13 cellular contexts compared by ENCODE assay signal in the genomic region with DNA sequence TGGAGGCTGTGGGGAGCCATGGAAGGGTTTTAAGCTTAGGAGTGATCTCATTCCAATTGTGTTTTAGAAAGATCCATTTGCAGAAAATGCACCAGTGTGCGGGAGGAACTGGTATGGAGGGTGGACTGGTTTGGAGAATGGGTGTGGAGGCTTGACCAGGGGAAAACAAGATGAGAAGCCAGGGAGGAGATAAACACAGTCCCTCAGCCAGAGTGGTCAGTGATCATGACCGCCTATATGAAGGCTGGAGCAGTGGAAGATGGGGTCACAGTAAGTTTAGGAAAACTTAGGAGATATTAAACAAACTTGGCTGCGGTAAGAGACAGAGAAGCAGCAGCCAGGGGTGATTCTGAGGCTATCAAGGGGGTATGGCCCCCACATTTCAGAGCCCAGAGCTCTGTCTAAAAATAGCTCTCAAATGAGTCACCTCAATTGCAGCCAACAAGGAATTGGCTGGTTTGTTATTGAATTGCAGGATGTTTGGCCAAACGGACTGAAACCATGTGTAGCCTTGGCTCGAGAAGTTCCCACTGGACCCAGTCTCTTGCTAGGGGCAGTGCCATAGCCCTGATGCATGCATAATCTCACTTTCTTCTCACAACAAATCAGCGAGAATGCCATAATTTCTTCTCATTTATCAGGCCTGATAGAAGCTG.
A peak's percentile ranks its signal among the peaks of the same experiment; 100 is the strongest.
DNase-seq lines count a peak whose midpoint lies in the region; ATAC-seq, FAIRE-seq and TF ChIP-seq lines count a peak whose summit lies in the region.
"Had no signal": no experiment of that assay in that cellular context is flagged by ENCODE, and none has a peak within 500 bp of the region (broad histone marks: within the 10 kb centered on the region; RNA-seq: fewer than 3 reads in every experiment).

No MANE protein-coding gene starts in this region.

- DNase-seq in BJ (ENCODE audit: low read depth): peak; percentile 75
- peak; percentile 28 to 81 (median 67) for DNase-seq in adrenal gland
- DNase-seq in frontal cortex (ENCODE audit: low spot score in 2 of 2): peak; percentile 17 to 28
- DNase-seq in pancreas: peak in 1 of 6 donors; percentile 3
- DNase-seq in activated CD4-positive, CD25-positive, alpha-beta regulatory T cell (lab: John Stamatoyannopoulos, UW): no peak
- DNase-seq in NCI-H146 treated with DMSO at 0.1 percent for 48 hours (lab: John Stamatoyannopoulos, UW; ENCODE audit: unreplicated experiment): no peak
- DNase-seq in NCI-H187 treated with DMSO at 0.1 percent for 48 hours (lab: John Stamatoyannopoulos, UW): no peak
- DNase-seq: CD4-positive, CD25-positive, alpha-beta regulatory T cell; occipital lobe; SHP77 had no signal

- peaks cover 6 to 21% of the 10 kb centered on the region in 2 donors for H3K4me1 ChIP-seq in adrenal gland (replicated peaks in 1 of 2)
- no peaks in the 10 kb centered on the region for H3K4me1 ChIP-seq in pancreas

- TF ChIP-seq POLR2A in adrenal gland (IDR thresholded peaks at IDR 0.05): no peak

- peak in 3 of 4 donors; percentile 41 to 58 (median 44) for ATAC-seq in pancreas
- no peak for ATAC-seq in HG03457 (IDR thresholded peaks at IDR 0.05; ENCODE audit: unreplicated experiment)

- 39 to 43% (median 41%) methylated on average over 6 of the region's 6 CpGs for WGBS in adrenal gland, 4 donors
- WGBS in pancreas, 2 donors: 57 to 67% methylated on average over 6 of the region's 6 CpGs

- H3K27me3 ChIP-seq in BJ (ENCODE audit: control insufficient read depth, insufficient read depth, low read length) (no peaks in the 10 kb centered on the region), adrenal gland (no peaks in the 10 kb centered on the region), pancreas (no peaks in the 10 kb centered on the region)
- H3K27me3 ChIP-seq: cardiac muscle cell had no signal

- no peaks in the 10 kb centered on the region for H3K36me3 ChIP-seq in BJ (ENCODE audit: control insufficient read depth, insufficient read depth, low read length)
- H3K36me3 ChIP-seq in adrenal gland (replicated peaks in 1 of 2): no peaks in the 10 kb centered on the region
- H3K36me3 ChIP-seq in pancreas: no peaks in the 10 kb centered on the region
- H3K36me3 ChIP-seq: cardiac muscle cell had no signal

- FAIRE-seq in frontal cortex (lab: Jason Lieb, UNC): no peak
- no peak for FAIRE-seq in pancreas (lab: Jason Lieb, UNC)

- no peak for TF ChIP-seq CTCF in BJ (IDR thresholded peaks at IDR 0.05; ENCODE audit: insufficient read depth, low read depth, low read length)
- TF ChIP-seq CTCF in adrenal gland (IDR thresholded peaks at IDR 0.05): no peak
- TF ChIP-seq CTCF in pancreas (IDR thresholded peaks at IDR 0.05): no peak

- CTCF ChIA-PET in BJ (lab: Yijun Ruan, JAX): interaction anchor here (0.7 to 1.8 kb wide), 5 partner anchors 12 to 1944 kb away, joined by 3 to 5 read pairs (median 3); no protein-coding TSS in a partner anchor

- H3K27ac ChIP-seq in adrenal gland (no peak overlapping the region), pancreas (no peak overlapping the region)
- H3K27ac ChIP-seq: cardiac muscle cell, HL-60 had no signal

- no peak overlapping the region for H3K4me3 ChIP-seq in BJ (ENCODE audit: low read depth, low read length)
- no peak overlapping the region for H3K4me3 ChIP-seq in adrenal gland
- H3K4me3 ChIP-seq in pancreas: no peak overlapping the region
- H3K4me3 ChIP-seq: cardiac muscle cell had no signal

- no peaks in the 10 kb centered on the region for H3K9me3 ChIP-seq in adrenal gland (replicated peaks in 1 of 3)
- H3K9me3 ChIP-seq in pancreas: no peaks in the 10 kb centered on the region

- intact Hi-C loops in adrenal gland (cut with DNase I) (no loop called here), pancreas (cut with DNase I) (loop anchor here in 1 of 3 donors (10.0 kb wide), 1 partner anchor 64 kb away; no protein-coding TSS in a partner anchor)

- POLR2A ChIA-PET in BJ (lab: Charles Lee): interaction anchor here (0.5 kb wide), 1 partner anchor 25 kb away, joined by 3 read pairs; no protein-coding TSS in a partner anchor

Comparison
In these comparisons a context has a peak if more than half of its experiments do, and no peak if none do; other contexts are left out.
1. DNase-seq: peak in BJ (single experiment), adrenal gland (7 of 7) and frontal cortex (2 of 2); none in activated CD4-positive, CD25-positive, alpha-beta regulatory T cell (0 of 4), NCI-H146 treated with DMSO at 0.1 percent for 48 hours (single experiment) and NCI-H187 treated with DMSO at 0.1 percent for 48 hours (single experiment).